ENCODE assay signal across 14 cellular contexts in genomic region chr10:132558516-132559413, GRCh38.
"Had no signal": no experiment of that assay in that cellular context is flagged by ENCODE, and none has a peak within 500 bp of the region (broad histone marks: within the 10 kb centered on the region; RNA-seq: fewer than 3 reads in every experiment).

No MANE protein-coding gene starts in this region.

- ATAC-seq: activated CD4-positive, alpha-beta T cell treated with anti-CD3 and anti-CD28 coated beads for 36 hours; activated CD8-positive, alpha-beta T cell treated with anti-CD3 and anti-CD28 coated beads for 36 hours; left ventricle myocardium superior had no signal

- H3K4me3 ChIP-seq: coronary artery, thyroid gland, uterus had no signal

- H3K4me1 ChIP-seq: parathyroid adenoma had no signal

- H3K9me3 Mint-ChIP-seq: activated CD8-positive, alpha-beta T cell treated with anti-CD3 and anti-CD28 coated beads for 36 hours; T-helper 2 cell treated with Interferon-gamma antibody and Interleukin-4, amounts not matched to agents 5 μg/mL and 100 μg/mL, for 36 hours had no signal

- H3K27ac ChIP-seq: coronary artery, parathyroid adenoma, thyroid gland, uterus had no signal

- H3K27me3 ChIP-seq: thyroid gland, uterus had no signal

- H3K4me3 Mint-ChIP-seq: activated CD4-positive, alpha-beta T cell treated with anti-CD3 and anti-CD28 coated beads for 36 hours; activated CD8-positive, alpha-beta T cell treated with anti-CD3 and anti-CD28 coated beads for 36 hours; neural crest cell; T-helper 2 cell treated with Interferon-gamma antibody and Interleukin-4, amounts not matched to agents 5 μg/mL and 100 μg/mL, for 36 hours had no signal

- H2AFZ ChIP-seq: parathyroid adenoma had no signal

- H3K27ac Mint-ChIP-seq: activated CD4-positive, alpha-beta T cell treated with anti-CD3 and anti-CD28 coated beads for 36 hours; activated CD8-positive, alpha-beta T cell treated with anti-CD3 and anti-CD28 coated beads for 36 hours; T-helper 2 cell treated with Interferon-gamma antibody and Interleukin-4, amounts not matched to agents 5 μg/mL and 100 μg/mL, for 36 hours had no signal

- H3K36me3 ChIP-seq: thyroid gland, uterus had no signal

- H3K9ac ChIP-seq: parathyroid adenoma had no signal

- H3K27me3 Mint-ChIP-seq: activated CD4-positive, alpha-beta T cell treated with anti-CD3 and anti-CD28 coated beads for 36 hours; activated CD8-positive, alpha-beta T cell treated with anti-CD3 and anti-CD28 coated beads for 36 hours had no signal

- DNase-seq: activated CD4-positive, alpha-beta T cell treated with anti-CD3 and anti-CD28 coated beads for 36 hours; activated CD8-positive, alpha-beta memory T cell treated with anti-CD3 and anti-CD28 coated beads, Interleukin-2, amount 50 U/mL, for 4 hours; activated CD8-positive, alpha-beta T cell treated with anti-CD3 and anti-CD28 coated beads for 36 hours; caudate nucleus; effector CD4-positive, alpha-beta T cell; left ventricle myocardium superior; retina; stimulated activated CD4-positive, alpha-beta T cell treated with anti-CD3 and anti-CD28 coated beads, Interleukin-4, amount 100 ng/mL, for 4 hours; thyroid gland had no signal

- H3K9me3 ChIP-seq: thyroid gland, uterus had no signal
